Comparison of ENCODE assay signal across 1 cellular context in the genomic region with DNA sequence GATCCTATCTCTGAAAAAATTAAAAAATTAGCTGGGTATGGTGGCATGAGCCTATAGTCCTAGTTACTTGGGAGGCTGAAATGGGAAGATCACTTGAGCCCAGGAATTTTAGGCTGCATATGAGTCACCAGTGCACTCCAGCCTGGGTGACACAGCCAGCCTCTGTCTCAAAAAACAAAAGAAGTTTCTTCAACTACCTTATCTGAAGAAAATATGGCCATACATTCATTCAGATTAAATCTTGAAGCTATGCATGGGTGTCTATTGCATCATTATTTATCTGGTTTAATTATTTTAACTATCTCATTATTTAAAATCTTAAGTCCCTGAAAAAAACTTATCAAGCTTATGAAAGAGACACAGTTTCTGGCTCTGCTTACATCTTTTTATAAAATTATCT.
TF ChIP-seq lines count a peak whose summit lies in the region.

No MANE protein-coding gene starts in this region.

TF ChIP-seq in IMR-90, 13 proteins besides CTCF, POLR2A, EP300 and RAD21 (continued from another document):
- no peak for TF ChIP-seq BHLHE40 (IDR thresholded peaks at IDR 0.05; ENCODE audit: low read depth, low read length)
- TF ChIP-seq USF2 (IDR thresholded peaks at IDR 0.05; ENCODE audit: low read depth, low read length): no peak
- no peak for TF ChIP-seq ELK1 (IDR thresholded peaks at IDR 0.05; ENCODE audit: borderline replicate concordance, low read depth, low read length)
- TF ChIP-seq RFX5 (IDR thresholded peaks at IDR 0.05; ENCODE audit: low read depth, low read length): no peak
TF ChIP-seq in IMR-90: peak in this region for 0.
